1 cellular context compared by ENCODE assay signal in genomic region chr7:8435120-8435519, GRCh38.
TF ChIP-seq lines count a peak whose summit lies in the region.

No MANE protein-coding gene starts in this region.

TF ChIP-seq in GM23338, 12 proteins besides CTCF, POLR2A, EP300 and RAD21 (continued from another document):
- no peak for TF ChIP-seq ZNF462 (CRISPR knock-in tag; IDR thresholded peaks at IDR 0.05)
- TF ChIP-seq NANOG (IDR thresholded peaks at IDR 0.05; ENCODE audit: borderline replicate concordance), result no peak
- no peak for TF ChIP-seq CREB1 (CRISPR knock-in tag; IDR thresholded peaks at IDR 0.05; ENCODE audit: low read depth)
